In the genomic region with DNA sequence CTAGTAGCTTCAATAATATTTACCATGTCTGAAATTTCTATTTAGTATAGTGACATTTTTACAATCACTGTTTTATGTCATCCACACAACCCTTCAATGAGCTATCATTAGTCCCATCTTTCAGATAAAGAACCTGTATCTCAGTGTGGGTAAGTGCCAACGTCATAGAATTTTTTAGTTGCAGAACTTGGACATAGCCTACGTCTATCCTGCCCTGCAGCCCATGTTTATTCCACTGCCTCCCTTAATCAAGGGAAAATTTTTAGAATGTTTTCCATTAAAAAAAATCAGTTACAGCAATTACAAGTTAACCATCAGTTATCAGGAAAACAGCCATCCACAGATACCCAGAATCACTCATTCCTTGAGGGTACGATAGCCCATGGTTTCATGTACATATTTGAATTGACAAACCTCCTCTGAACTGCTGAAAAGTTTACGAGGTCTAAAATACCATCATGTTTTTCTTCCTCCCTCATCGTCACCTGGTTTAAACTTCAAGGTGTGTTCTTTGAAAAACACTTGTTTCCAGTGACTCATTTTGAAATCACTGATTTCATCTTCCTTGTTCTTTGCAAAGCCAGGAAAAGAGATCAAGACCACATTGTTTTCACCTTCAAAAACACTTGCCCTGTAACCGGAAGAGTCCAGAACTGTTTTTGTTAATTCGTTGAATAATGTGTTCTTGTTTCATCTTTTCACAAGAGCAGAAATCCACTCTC, we compare ENCODE assay signal across 13 cellular contexts.
DNase-seq lines count a peak whose midpoint lies in the region; ATAC-seq lines count a peak whose summit lies in the region.
"Had no signal": no experiment of that assay in that cellular context is flagged by ENCODE, and none has a peak within 500 bp of the region (broad histone marks: within the 10 kb centered on the region; RNA-seq: fewer than 3 reads in every experiment).

No MANE protein-coding gene starts in this region.

- ATAC-seq in HG03565 (IDR thresholded peaks at IDR 0.05; ENCODE audit: unreplicated experiment) (peak; percentile 56), HG02852 (IDR thresholded peaks at IDR 0.05; ENCODE audit: unreplicated experiment) (no peak), HG03135 (IDR thresholded peaks at IDR 0.05; ENCODE audit: unreplicated experiment) (no peak)
- ATAC-seq in stimulated activated naive B cell treated with anti-CD40 and anti-IgM and Interleukin-4, amounts not matched to agents 10 μg/mL and 1 μg/mL and 100 μg/mL, for 72 hours (replicated peaks): peak; percentile 14 to 34
- ATAC-seq: Right ventricle myocardium inferior had no signal

- H3K9me3 Mint-ChIP-seq in activated CD4-positive, alpha-beta memory T cell treated with anti-CD3 and anti-CD28 coated beads, Interleukin-2, amount 10 ng/mL, durations not matched to agents 7 days and 5 days: no peaks in the 10 kb centered on the region
- H3K9me3 Mint-ChIP-seq in activated CD4-positive, alpha-beta memory T cell treated with anti-CD3 and anti-CD28 coated beads for 36 hours: peaks cover 3% of the 10 kb centered on the region
- H3K9me3 Mint-ChIP-seq in stimulated activated naive B cell treated with anti-CD40 and anti-IgM and Interleukin-4, amounts not matched to agents 10 μg/mL and 1 μg/mL and 100 μg/mL, for 72 hours: no peaks in the 10 kb centered on the region

- DNase-seq in activated CD4-positive, alpha-beta memory T cell treated with anti-CD3 and anti-CD28 coated beads, Interleukin-2, amount 10 ng/mL, durations not matched to agents 7 days and 5 days: no peak
- DNase-seq in activated CD4-positive, alpha-beta memory T cell treated with anti-CD3 and anti-CD28 coated beads for 36 hours: no peak
- no peak for DNase-seq in effector memory CD4-positive, alpha-beta T cell
- no peak for DNase-seq in stimulated activated naive B cell treated with anti-CD40 and anti-IgM and Interleukin-4, amounts not matched to agents 10 μg/mL and 1 μg/mL and 100 μg/mL, for 72 hours
- no peak for DNase-seq in GM03348 (ENCODE audit: low spot score)
- DNase-seq: NCI-H1092, NCI-H510A treated with DMSO at 0.1 percent for 48 hours, nucleus accumbens, upper lobe of left lung had no signal

- no peaks in the 10 kb centered on the region for H3K36me3 ChIP-seq in effector memory CD4-positive, alpha-beta T cell (ENCODE audit: control insufficient read depth, insufficient read depth, low read length)
- H3K36me3 ChIP-seq: upper lobe of left lung had no signal

- CTCF ChIA-PET in activated CD4-positive, alpha-beta memory T cell treated with anti-CD3 and anti-CD28 coated beads, Interleukin-2, amount 10 ng/mL, durations not matched to agents 7 days and 5 days (lab: Charles Lee): interaction anchor here (0.7 to 2.2 kb wide), 2 partner anchors 11 to 17 kb away, joined by 3 to 6 read pairs; no protein-coding TSS in a partner anchor
- CTCF ChIA-PET in activated CD4-positive, alpha-beta memory T cell treated with anti-CD3 and anti-CD28 coated beads for 36 hours (lab: Charles Lee): interaction anchor here (0.7 to 3.1 kb wide), 5 partner anchors 11 to 536 kb away, joined by 3 to 8 read pairs (median 4); no protein-coding TSS in a partner anchor

- H3K27ac Mint-ChIP-seq in activated CD4-positive, alpha-beta memory T cell treated with anti-CD3 and anti-CD28 coated beads, Interleukin-2, amount 10 ng/mL, durations not matched to agents 7 days and 5 days: no peak overlapping the region
- no peak overlapping the region for H3K27ac Mint-ChIP-seq in activated CD4-positive, alpha-beta memory T cell treated with anti-CD3 and anti-CD28 coated beads for 36 hours
- no peak overlapping the region for H3K27ac Mint-ChIP-seq in stimulated activated naive B cell treated with anti-CD40 and anti-IgM and Interleukin-4, amounts not matched to agents 10 μg/mL and 1 μg/mL and 100 μg/mL, for 72 hours

- H3K4me1 ChIP-seq in effector memory CD4-positive, alpha-beta T cell (ENCODE audit: control insufficient read depth, insufficient read depth, low read length, poor library complexity, severe bottlenecking): peaks cover 21% of the 10 kb centered on the region

- H3K4me3 Mint-ChIP-seq in activated CD4-positive, alpha-beta memory T cell treated with anti-CD3 and anti-CD28 coated beads, Interleukin-2, amount 10 ng/mL, durations not matched to agents 7 days and 5 days: peak overlapping the region; percentile 31
- H3K4me3 Mint-ChIP-seq in activated CD4-positive, alpha-beta memory T cell treated with anti-CD3 and anti-CD28 coated beads for 36 hours: no peak overlapping the region
- H3K4me3 Mint-ChIP-seq in stimulated activated naive B cell treated with anti-CD40 and anti-IgM and Interleukin-4, amounts not matched to agents 10 μg/mL and 1 μg/mL and 100 μg/mL, for 72 hours: no peak overlapping the region

- no peaks in the 10 kb centered on the region for H3K9me3 ChIP-seq in effector memory CD4-positive, alpha-beta T cell (ENCODE audit: control insufficient read depth, low read length)
- H3K9me3 ChIP-seq: upper lobe of left lung had no signal

- H3K4me1 Mint-ChIP-seq in activated CD4-positive, alpha-beta memory T cell treated with anti-CD3 and anti-CD28 coated beads, Interleukin-2, amount 10 ng/mL, durations not matched to agents 7 days and 5 days: peaks cover 12% of the 10 kb centered on the region
- peaks cover 40% of the 10 kb centered on the region for H3K4me1 Mint-ChIP-seq in activated CD4-positive, alpha-beta memory T cell treated with anti-CD3 and anti-CD28 coated beads for 36 hours (ENCODE audit: low read depth)
- peaks cover 3 to 10% of the 10 kb centered on the region in 2 donors for H3K4me1 Mint-ChIP-seq in stimulated activated naive B cell treated with anti-CD40 and anti-IgM and Interleukin-4, amounts not matched to agents 10 μg/mL and 1 μg/mL and 100 μg/mL, for 72 hours

- intact Hi-C loops in activated CD4-positive, alpha-beta memory T cell treated with anti-CD3 and anti-CD28 coated beads for 36 hours (cut with micrococcal nuclease): loop anchor here (1.0 to 10.0 kb wide), 5 partner anchors 11 to 516 kb away; no protein-coding TSS in a partner anchor

- POLR2A ChIA-PET in activated CD4-positive, alpha-beta memory T cell treated with anti-CD3 and anti-CD28 coated beads, Interleukin-2, amount 10 ng/mL, durations not matched to agents 7 days and 5 days (lab: Charles Lee): interaction anchor here (0.7 to 1.7 kb wide), 5 partner anchors 11 to 457 kb away, joined by 3 to 10 read pairs (median 4); a partner anchor contains a TSS
- POLR2A ChIA-PET in activated CD4-positive, alpha-beta memory T cell treated with anti-CD3 and anti-CD28 coated beads for 36 hours (lab: Charles Lee): interaction anchor here (0.8 to 1.4 kb wide), 4 partner anchors 9 to 132 kb away, joined by 3 to 5 read pairs (median 4); no protein-coding TSS in a partner anchor

- H3K36me3 Mint-ChIP-seq in activated CD4-positive, alpha-beta memory T cell treated with anti-CD3 and anti-CD28 coated beads, Interleukin-2, amount 10 ng/mL, durations not matched to agents 7 days and 5 days (ENCODE audit: low read depth): no peaks in the 10 kb centered on the region
- H3K36me3 Mint-ChIP-seq in activated CD4-positive, alpha-beta memory T cell treated with anti-CD3 and anti-CD28 coated beads for 36 hours: peaks cover 2% of the 10 kb centered on the region
- H3K36me3 Mint-ChIP-seq in stimulated activated naive B cell treated with anti-CD40 and anti-IgM and Interleukin-4, amounts not matched to agents 10 μg/mL and 1 μg/mL and 100 μg/mL, for 72 hours: no peaks in the 10 kb centered on the region

- no peaks in the 10 kb centered on the region for H3K27me3 ChIP-seq in effector memory CD4-positive, alpha-beta T cell (replicated peaks; ENCODE audit: control insufficient read depth, insufficient read depth, low read length, poor library complexity, severe bottlenecking)
- H3K27me3 ChIP-seq: upper lobe of left lung had no signal

- no peaks in the 10 kb centered on the region for H3K27me3 Mint-ChIP-seq in activated CD4-positive, alpha-beta memory T cell treated with anti-CD3 and anti-CD28 coated beads, Interleukin-2, amount 10 ng/mL, durations not matched to agents 7 days and 5 days
- H3K27me3 Mint-ChIP-seq in activated CD4-positive, alpha-beta memory T cell treated with anti-CD3 and anti-CD28 coated beads for 36 hours: no peaks in the 10 kb centered on the region
- no peaks in the 10 kb centered on the region for H3K27me3 Mint-ChIP-seq in stimulated activated naive B cell treated with anti-CD40 and anti-IgM and Interleukin-4, amounts not matched to agents 10 μg/mL and 1 μg/mL and 100 μg/mL, for 72 hours

- H3K4me3 ChIP-seq in effector memory CD4-positive, alpha-beta T cell (ENCODE audit: insufficient read depth, low read depth, low read length, poor library complexity, severe bottlenecking): no peak overlapping the region
- H3K4me3 ChIP-seq: upper lobe of left lung had no signal

- peak overlapping the region; percentile 38 for H3K27ac ChIP-seq in effector memory CD4-positive, alpha-beta T cell (ENCODE audit: insufficient read depth, low read length, poor library complexity, severe bottlenecking)

Comparison
In these comparisons a context has a peak if more than half of its experiments do, and no peak if none do; other contexts are left out.
1. ATAC-seq: peak in HG03565 (single experiment) and stimulated activated naive B cell treated with anti-CD40 and anti-IgM and Interleukin-4, amounts not matched to agents 10 μg/mL and 1 μg/mL and 100 μg/mL, for 72 hours (2 of 2); none in HG02852 (single experiment) and HG03135 (single experiment).